In genomic region chr7:74575083-74575803, GRCh38 we compare ENCODE assay signal across 9 cellular contexts.
DNase-seq lines count a peak whose midpoint lies in the region; FAIRE-seq and TF ChIP-seq lines count a peak whose summit lies in the region.
"Had no signal": no experiment of that assay in that cellular context is flagged by ENCODE, and none has a peak within 500 bp of the region (broad histone marks: within the 10 kb centered on the region; RNA-seq: fewer than 3 reads in every experiment).

No MANE protein-coding gene starts in this region.

- TF ChIP-seq POLR2A in NB4 (IDR thresholded peaks at IDR 0.05; ENCODE audit: extremely low read depth, insufficient read length), result no peak

- no peaks in the 10 kb centered on the region for H3K27me3 ChIP-seq in osteoblast (ENCODE audit: insufficient read depth, low read length)

- H2AFZ ChIP-seq in osteoblast (ENCODE audit: low read length), result no peak overlapping the region

- H3K4me3 ChIP-seq in NB4 (ENCODE audit: low read depth, low read length) (no peak overlapping the region), epithelial cell of esophagus (ENCODE audit: low read length) (no peak overlapping the region), osteoblast (ENCODE audit: insufficient read depth, low read length) (no peak overlapping the region)

- no peaks in the 10 kb centered on the region for H3K79me2 ChIP-seq in osteoblast (ENCODE audit: insufficient read depth, low read length)

- DNase-seq in Daoy (ENCODE audit: low read depth), result peak; percentile 91
- DNase-seq in NB4 (ENCODE audit: low read depth), result peak; percentile 53
- peak; percentile 98 for DNase-seq in epithelial cell of esophagus (ENCODE audit: low read depth)
- peak; percentile 68 for DNase-seq in osteoblast (ENCODE audit: insufficient read length, low spot score, missing footprints)
- no peak for DNase-seq in frontal cortex (ENCODE audit: low spot score in 2 of 2)
- no peak for DNase-seq in DMS153 (lab: John Stamatoyannopoulos, UW)
- no peak for DNase-seq in NCI-H446 treated with DMSO at 0.1 percent for 48 hours (lab: John Stamatoyannopoulos, UW)
- no peak for DNase-seq in posterior vena cava (ENCODE audit: low spot score)
- DNase-seq: NCI-H345 had no signal

- H4K20me1 ChIP-seq in osteoblast (ENCODE audit: insufficient read depth, low read length), result no peaks in the 10 kb centered on the region

- no peak for FAIRE-seq in frontal cortex (lab: Jason Lieb, UNC)

- H3K36me3 ChIP-seq in osteoblast (ENCODE audit: insufficient read depth, low read length), result peaks cover 7% of the 10 kb centered on the region

- peak overlapping the region; percentile 20 for H3K27ac ChIP-seq in osteoblast (ENCODE audit: low read depth, low read length)

- H3K9me3 ChIP-seq in osteoblast (ENCODE audit: low read depth, low read length), result no peaks in the 10 kb centered on the region

- TF ChIP-seq CTCF in NB4 (IDR thresholded peaks at IDR 0.05; ENCODE audit: low read depth, low read length) (no peak), epithelial cell of esophagus (IDR thresholded peaks at IDR 0.05; ENCODE audit: insufficient read depth, low read depth, low read length, missing control alignments) (peak; percentile 13), osteoblast (IDR thresholded peaks at IDR 0.05; ENCODE audit: extremely low read depth, low read depth, low read length) (no peak)

- intact Hi-C loops in posterior vena cava (cut with DNase I), result no loop called here

- no peak overlapping the region for H3K4me2 ChIP-seq in osteoblast (ENCODE audit: insufficient read depth, low read length)

- H3K4me1 ChIP-seq in osteoblast (ENCODE audit: insufficient read depth, low read length), result peaks cover 15% of the 10 kb centered on the region

Comparison
In these comparisons a context has a peak if more than half of its experiments do, and no peak if none do; other contexts are left out.
1. DNase-seq: peak in Daoy (single experiment), NB4 (single experiment), epithelial cell of esophagus (single experiment) and osteoblast (single experiment); none in frontal cortex (0 of 2), DMS153 (single experiment), NCI-H446 treated with DMSO at 0.1 percent for 48 hours (single experiment) and posterior vena cava (single experiment).